ENCODE assay signal across 2 cellular contexts in genomic region chr17:20934288-20934687, GRCh38.
TF ChIP-seq lines count a peak whose summit lies in the region.

No MANE protein-coding gene starts in this region.

TF ChIP-seq in HCT116, 20 proteins besides CTCF, POLR2A, EP300 and RAD21:
- TF ChIP-seq EGR1 (IDR thresholded peaks at IDR 0.05; ENCODE audit: low read depth) (no peak), ELF1 (IDR thresholded peaks at IDR 0.05; ENCODE audit: borderline replicate concordance, low read depth) (no peak), TCF7L2 (IDR thresholded peaks at IDR 0.05; ENCODE audit: borderline replicate concordance, extremely low read depth, insufficient read depth, insufficient read length) (no peak)

TF ChIP-seq in endothelial cell of umbilical vein, 7 proteins besides CTCF, POLR2A, EP300 and RAD21 (continued from another document):
- TF ChIP-seq MYC (IDR thresholded peaks at IDR 0.05; ENCODE audit: low read depth, low read length), result no peak
- no peak for TF ChIP-seq EZH2 (IDR thresholded peaks at IDR 0.05; ENCODE audit: borderline replicate concordance, low read depth, low read length, severe bottlenecking)
- no peak for TF ChIP-seq FOS (IDR thresholded peaks at IDR 0.05; ENCODE audit: borderline replicate concordance, insufficient read depth, low read length)
- no peak for TF ChIP-seq POLR2AphosphoS5 (IDR thresholded peaks at IDR 0.05; ENCODE audit: insufficient read depth, low read depth, low read length)
- TF ChIP-seq MAX (IDR thresholded peaks at IDR 0.05; ENCODE audit: insufficient read depth, insufficient read length), result no peak
- no peak for TF ChIP-seq GATA2 (IDR thresholded peaks at IDR 0.05; ENCODE audit: insufficient read depth, insufficient read length, low read depth, low read length)
